ENCODE assay signal across 13 cellular contexts in genomic region chr11:57315491-57315890, GRCh38. TPM values are rescaled to one million over a fixed set of nuclear protein-coding genes. Genes with fewer than 3 reads are reported as not detected.
DNase-seq lines count a peak whose midpoint lies in the region; ATAC-seq and TF ChIP-seq lines count a peak whose summit lies in the region.
"Had no signal": no experiment of that assay in that cellular context is flagged by ENCODE, and none has a peak within 500 bp of the region (broad histone marks: within the 10 kb centered on the region; RNA-seq: fewer than 3 reads in every experiment).

No MANE protein-coding gene starts in this region.

- no peak overlapping the region for H2BK5ac ChIP-seq in mesendoderm (ENCODE audit: low read length)

- intact Hi-C loops in sciatic nerve (cut with DNase I) = no loop called here
- intact Hi-C loops in lower leg skin (cut with DNase I; ENCODE audit: low total_unique reads) = no loop called here

- no peak overlapping the region for H3K4me2 ChIP-seq in mesendoderm (ENCODE audit: low read length)

- H3K18ac ChIP-seq in mesendoderm (ENCODE audit: low read length) = no peak overlapping the region

- peaks cover 33% of the 10 kb centered on the region for H3K79me1 ChIP-seq in mesendoderm (ENCODE audit: low read length)

- H3K79me2 ChIP-seq in mesendoderm (ENCODE audit: control insufficient read depth, insufficient read depth, low read length) = peaks cover 11% of the 10 kb centered on the region

- WGBS in mesendoderm (ENCODE audit: extremely low coverage, insufficient coverage, low lambda C conversion rate) = no CpG with 5 or more reads among the region's 8 CpGs
- 51 to 54% methylated on average over 8 of the region's 8 CpGs for WGBS in lower leg skin, 2 donors

- no peak overlapping the region for H3K23ac ChIP-seq in mesendoderm (ENCODE audit: low read length)

- no peak overlapping the region for H2AK5ac ChIP-seq in mesendoderm (ENCODE audit: low read length)

- peaks cover 13% of the 10 kb centered on the region for H3K4me1 ChIP-seq in mesendoderm (ENCODE audit: control insufficient read depth, low read depth, low read length)

- H3K4me3 ChIP-seq in cardiac fibroblast (replicated peaks in 1 of 2; ENCODE audit: low read depth in 2 of 2, low read length in 2 of 2) = no peak overlapping the region
- no peak overlapping the region for H3K4me3 ChIP-seq in mesendoderm (ENCODE audit: low read length)
- H3K4me3 ChIP-seq in lower leg skin (ENCODE audit: low read depth, poor library complexity, severe bottlenecking) = no peak overlapping the region
- H3K4me3 ChIP-seq: GM12878 had no signal

- H3K36me3 ChIP-seq in mesendoderm (ENCODE audit: control insufficient read depth, insufficient read depth, low read length) = peaks cover 31% of the 10 kb centered on the region

- TF ChIP-seq POLR2A in lower leg skin (IDR thresholded peaks at IDR 0.05) = no peak

- no peaks in the 10 kb centered on the region for H3K27me3 ChIP-seq in mesendoderm (ENCODE audit: insufficient read depth, low read length, poor library complexity)

- no peak overlapping the region for H3K27ac ChIP-seq in mesendoderm (ENCODE audit: low read depth, low read length)
- H3K27ac ChIP-seq: VCaP had no signal

- peak overlapping the region; percentile 15 for H3K56ac ChIP-seq in mesendoderm (ENCODE audit: low read length)

- ATAC-seq in sciatic nerve = no peak
- ATAC-seq in stimulated activated naive CD8-positive, alpha-beta T cell treated with anti-CD3 and anti-CD28 coated beads, Interleukin-15, Interleukin-2, amounts not matched to agents 100 U/mL and 50 U/mL, for 24 hours = no peak
- ATAC-seq: GM12878, left colon, PC-3 had no signal

- no peak overlapping the region for H2BK15ac ChIP-seq in mesendoderm (replicated peaks; ENCODE audit: low read depth)

- no peak for TF ChIP-seq CTCF in cardiac fibroblast (IDR thresholded peaks at IDR 0.05; ENCODE audit: low read depth, low read length)
- no peak for TF ChIP-seq CTCF in lower leg skin (IDR thresholded peaks at IDR 0.05)

- no peak overlapping the region for H3K9ac ChIP-seq in mesendoderm (ENCODE audit: low read length)

- DNase-seq in Daoy (ENCODE audit: low read depth) = peak; percentile 57
- DNase-seq in KG1 (lab: John Stamatoyannopoulos, UW) = peak; percentile 16
- DNase-seq in cardiac fibroblast (ENCODE audit: low read depth in 2 of 2) = peak; percentile 63 to 86
- DNase-seq in mesendoderm = peak; percentile 82
- DNase-seq in sciatic nerve (ENCODE audit: low spot score) = no peak
- DNase-seq in stimulated activated naive CD8-positive, alpha-beta T cell treated with anti-CD3 and anti-CD28 coated beads, Interleukin-15, Interleukin-2, amounts not matched to agents 100 U/mL and 50 U/mL, for 24 hours = no peak
- no peak for DNase-seq in RPMI8226
- no peak for DNase-seq in lower leg skin (ENCODE audit: low spot score in 2 of 2)
- DNase-seq: left colon, PC-3 had no signal

- no peak overlapping the region for H2BK120ac ChIP-seq in mesendoderm (ENCODE audit: low read depth, low read length)

- no peak overlapping the region for H3K4ac ChIP-seq in mesendoderm (ENCODE audit: low read depth, low read length)

- H4K8ac ChIP-seq in mesendoderm (ENCODE audit: low read depth, low read length) = no peak overlapping the region

- no peak overlapping the region for H4K5ac ChIP-seq in mesendoderm (ENCODE audit: low read length)

RNA-seq across cellular contexts. Expression of gene TNKS1BP1, which starts 9.3 kb away (rescaled TPM):
- total RNA-seq in Daoy (2014; rRNA removed; shearing (Covaris generic)) = 16.2 and 17.8 TPM in 2 replicates
- 114 TPM for polyA plus RNA-seq in mesendoderm (2013, experiment 1 of 2)
- polyA plus RNA-seq in mesendoderm (2013, experiment 2 of 2) = 106 TPM
- 178 TPM for total RNA-seq in sciatic nerve
- 100 to 1,000 TPM; 219 to 273 (median 230) TPM for total RNA-seq in lower leg skin

RNA-seq across cellular contexts. Expression of gene SSRP1, which starts 20.2 kb away (rescaled TPM):
- total RNA-seq in Daoy (2014; rRNA removed; shearing (Covaris generic)) = 202 and 241 TPM in 2 replicates
- polyA plus RNA-seq in mesendoderm (2013, experiment 1 of 2) = 242 TPM
- polyA plus RNA-seq in mesendoderm (2013, experiment 2 of 2) = 242 TPM
- total RNA-seq in sciatic nerve (54.9 TPM), lower leg skin (10 to 100 TPM; 66.1 to 76.1 (median 74.6) TPM)

RNA-seq across cellular contexts. Expression of gene P2RX3, which starts 22.7 kb away (rescaled TPM):
- total RNA-seq in Daoy (2014; rRNA removed; shearing (Covaris generic)) = not detected in 2 replicates
- 0.08 TPM for polyA plus RNA-seq in mesendoderm (2013, experiment 1 of 2)
- polyA plus RNA-seq in mesendoderm (2013, experiment 2 of 2) = 0.10 TPM
- total RNA-seq in sciatic nerve (not detected), lower leg skin (not detected)
- total RNA-seq: CD4-positive, CD25-positive, alpha-beta regulatory T cell; GM12878; left colon; PC-3 had no signal
- polyA plus RNA-seq: CD4-positive, CD25-positive, alpha-beta regulatory T cell had no signal

Comparison
In these comparisons a context has a peak if more than half of its experiments do, and no peak if none do; other contexts are left out.
1. DNase-seq: peak in Daoy (single experiment), KG1 (single experiment), cardiac fibroblast (2 of 2) and mesendoderm (single experiment); none in sciatic nerve (single experiment), stimulated activated naive CD8-positive, alpha-beta T cell treated with anti-CD3 and anti-CD28 coated beads, Interleukin-15, Interleukin-2, amounts not matched to agents 100 U/mL and 50 U/mL, for 24 hours (single experiment), RPMI8226 (single experiment) and lower leg skin (0 of 2).